Comparison of ENCODE assay signal across 1 cellular context in genomic region chr9:6502399-6502798, GRCh38.
TF ChIP-seq lines count a peak whose summit lies in the region.

No MANE protein-coding gene starts in this region.

TF ChIP-seq in SK-N-SH treated with all-trans-retinoic acid at 6 μM for 48 hours, 23 proteins besides CTCF, POLR2A, EP300 and RAD21 (continued from another document):
- no peak for TF ChIP-seq POU6F1 (CRISPR knock-in tag; IDR thresholded peaks at IDR 0.05; ENCODE audit: borderline replicate concordance, low read depth)
- TF ChIP-seq ZC3H10 (CRISPR knock-in tag; IDR thresholded peaks at IDR 0.05) = no peak
- TF ChIP-seq TSHZ2 (CRISPR knock-in tag; IDR thresholded peaks at IDR 0.05) = no peak
- no peak for TF ChIP-seq CSDC2 (CRISPR knock-in tag; IDR thresholded peaks at IDR 0.05)
- no peak for TF ChIP-seq ISL1 (CRISPR knock-in tag; IDR thresholded peaks at IDR 0.05)
- TF ChIP-seq BACH2 (CRISPR knock-in tag; IDR thresholded peaks at IDR 0.05; ENCODE audit: borderline replicate concordance) = no peak
- TF ChIP-seq TCF4 (CRISPR knock-in tag; IDR thresholded peaks at IDR 0.05; ENCODE audit: borderline replicate concordance) = no peak
- no peak for TF ChIP-seq TOX (CRISPR knock-in tag; IDR thresholded peaks at IDR 0.05; ENCODE audit: borderline replicate concordance)
- no peak for TF ChIP-seq ESRRG (CRISPR knock-in tag; IDR thresholded peaks at IDR 0.05)
